22 cellular contexts compared by ENCODE assay signal in genomic region chr5:52015760-52016159, GRCh38.
DNase-seq lines count a peak whose midpoint lies in the region; ATAC-seq and TF ChIP-seq lines count a peak whose summit lies in the region.
"Had no signal": no experiment of that assay in that cellular context is flagged by ENCODE, and none has a peak within 500 bp of the region (broad histone marks: within the 10 kb centered on the region; RNA-seq: fewer than 3 reads in every experiment).

No MANE protein-coding gene starts in this region.

- TF ChIP-seq POLR2A in body of pancreas (IDR thresholded peaks at IDR 0.05) = no peak
- TF ChIP-seq POLR2A in ovary (IDR thresholded peaks at IDR 0.05) = no peak

- H3K27me3 ChIP-seq in body of pancreas (no peaks in the 10 kb centered on the region), ovary (no peaks in the 10 kb centered on the region)

- no peak for TF ChIP-seq CTCF in body of pancreas (IDR thresholded peaks at IDR 0.05)
- TF ChIP-seq CTCF in ovary (IDR thresholded peaks at IDR 0.05) = no peak

- 25 to 26% methylated on average over 5 of the region's 5 CpGs for WGBS in body of pancreas, 2 donors
- WGBS in ovary, 3 donors = 8 to 21% (median 14%) methylated on average over 5 of the region's 5 CpGs

- intact Hi-C loops in body of pancreas (cut with DNase I) = no loop called here
- intact Hi-C loops in ovary (cut with DNase I) = no loop called here

- DNase-seq in NCI-H2029 (lab: John Stamatoyannopoulos, UW) (peak; percentile 30), NCI-H2029 treated with DMSO at 0.1 percent for 48 hours (lab: John Stamatoyannopoulos, UW) (no peak), NCI-H1436 treated with DMSO at 0.1 percent for 48 hours (lab: John Stamatoyannopoulos, UW) (peak; percentile 58), body of pancreas (peak; percentile 13 to 65 (median 44)), ovary (peak in 4 of 5 donors; percentile 16 to 33 (median 20)), NCI-H2171 treated with DMSO at 0.1 percent for 48 hours (lab: John Stamatoyannopoulos, UW) (no peak)
- DNase-seq in activated CD4-positive, alpha-beta T cell treated with anti-CD3 and anti-CD28 coated beads for 4 hours = no peak
- DNase-seq: 8988T; activated CD4-positive, alpha-beta T cell treated with anti-CD3 and anti-CD28 coated beads for 36 hours; activated CD8-positive, alpha-beta memory T cell treated with anti-CD3 and anti-CD28 coated beads for 24 hours; activated gamma-delta T cell; activated T-cell treated with anti-CD3 and anti-CD28 coated beads, Interleukin-2, amount 50 U/mL, for 1 hour; CD4-positive, alpha-beta T cell; effector memory CD8-positive, alpha-beta T cell; foreskin melanocyte; NCI-H510A; T-helper 17 cell; trophoblast cell had no signal

- no peak for TF ChIP-seq EP300 in ovary (IDR thresholded peaks at IDR 0.05)

- H3K27ac ChIP-seq in body of pancreas (no peak overlapping the region), ovary (no peak overlapping the region)
- H3K27ac ChIP-seq: HL-60, SK-N-MC had no signal

- no peaks in the 10 kb centered on the region for H3K36me3 ChIP-seq in body of pancreas (replicated peaks in 1 of 2; ENCODE audit: insufficient read depth in 1 of 2, low read depth in 2 of 2)
- H3K36me3 ChIP-seq in ovary = no peaks in the 10 kb centered on the region

- ATAC-seq in body of pancreas (peak; percentile 33), HG02852 (IDR thresholded peaks at IDR 0.05; ENCODE audit: unreplicated experiment) (no peak)
- ATAC-seq: activated CD4-positive, alpha-beta T cell treated with anti-CD3 and anti-CD28 coated beads for 36 hours; effector memory CD8-positive, alpha-beta T cell; HCT116; T-helper 17 cell had no signal

- H3K9me3 ChIP-seq in body of pancreas = no peaks in the 10 kb centered on the region
- H3K9me3 ChIP-seq in ovary = no peaks in the 10 kb centered on the region

- H3K4me3 ChIP-seq in body of pancreas = no peak overlapping the region
- no peak overlapping the region for H3K4me3 ChIP-seq in ovary
- H3K4me3 ChIP-seq: SK-N-MC had no signal

- no peaks in the 10 kb centered on the region for H3K4me1 ChIP-seq in body of pancreas
- H3K4me1 ChIP-seq in ovary (ENCODE audit: insufficient read depth) = no peaks in the 10 kb centered on the region

Comparison
In these comparisons a context has a peak if more than half of its experiments do, and no peak if none do; other contexts are left out.
1. DNase-seq: peak in NCI-H2029 (single experiment), NCI-H1436 treated with DMSO at 0.1 percent for 48 hours (single experiment), body of pancreas (4 of 4) and ovary (4 of 5); none in NCI-H2029 treated with DMSO at 0.1 percent for 48 hours (single experiment), NCI-H2171 treated with DMSO at 0.1 percent for 48 hours (single experiment) and activated CD4-positive, alpha-beta T cell treated with anti-CD3 and anti-CD28 coated beads for 4 hours (0 of 2).